In the genomic region with DNA sequence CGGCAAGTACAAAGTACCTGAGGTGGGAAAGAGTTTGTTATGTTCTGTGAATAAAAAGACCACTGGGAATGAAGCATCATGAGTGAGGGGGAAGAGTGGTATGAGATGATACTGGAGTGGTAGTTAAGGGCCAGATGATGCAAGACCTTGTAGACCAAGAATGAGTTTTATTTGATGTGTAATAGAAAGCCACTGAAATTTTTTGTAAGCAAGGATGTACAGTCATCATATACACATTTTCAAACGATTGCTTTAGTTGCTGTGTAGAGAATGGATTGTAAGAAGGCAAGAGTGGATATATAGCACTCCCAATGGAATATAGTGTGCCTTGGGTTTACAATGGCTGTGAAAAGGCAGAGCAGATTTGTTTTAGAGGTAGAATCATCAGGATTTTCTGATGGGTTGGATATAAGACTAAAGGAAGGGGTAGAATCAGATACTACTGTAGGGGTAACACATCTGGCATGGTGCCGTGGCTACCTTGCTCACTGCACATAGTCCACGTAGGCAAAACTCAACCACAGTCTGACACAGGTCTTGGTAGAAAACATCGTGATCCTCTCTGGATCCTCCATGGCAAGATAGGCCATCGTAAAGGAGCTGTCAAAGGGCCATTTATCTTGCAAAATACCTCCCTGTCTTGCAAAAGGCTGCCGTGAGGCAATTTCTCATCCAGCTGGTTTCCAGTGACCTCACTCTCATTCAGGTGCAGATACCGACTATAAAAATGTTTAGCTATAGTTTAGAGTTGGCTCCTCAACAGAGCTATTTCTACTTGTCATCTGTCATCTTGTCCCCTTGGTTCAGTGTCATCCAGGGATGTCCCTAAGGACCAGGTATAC, we compare ENCODE assay signal across 14 cellular contexts. TPM values are rescaled to one million over a fixed set of nuclear protein-coding genes. Genes with fewer than 3 reads are reported as not detected.
DNase-seq lines count a peak whose midpoint lies in the region; FAIRE-seq and TF ChIP-seq lines count a peak whose summit lies in the region.
"Had no signal": no experiment of that assay in that cellular context is flagged by ENCODE, and none has a peak within 500 bp of the region (broad histone marks: within the 10 kb centered on the region; RNA-seq: fewer than 3 reads in every experiment).

No MANE protein-coding gene starts in this region.

- no peaks in the 10 kb centered on the region for H3K79me2 ChIP-seq in SU-DHL-6 (ENCODE audit: insufficient read depth, low read length)
- H3K79me2 ChIP-seq in MM.1S (ENCODE audit: low read length) = peaks cover 25% of the 10 kb centered on the region

- no peaks in the 10 kb centered on the region for H3K9me2 ChIP-seq in SU-DHL-6 (replicated peaks; ENCODE audit: insufficient read depth, low read length)
- no peaks in the 10 kb centered on the region for H3K9me2 ChIP-seq in MM.1S (replicated peaks; ENCODE audit: insufficient read depth, low read length)

- H4K20me1 ChIP-seq in SU-DHL-6 (ENCODE audit: low read depth, low read length) (no peaks in the 10 kb centered on the region), MM.1S (ENCODE audit: insufficient read depth, low read length) (no peaks in the 10 kb centered on the region; the same call in 1 of the 2 replicates)

- DNase-seq in AG08395 (ENCODE audit: low spot score) = peak; percentile 47
- no peak for DNase-seq in GM12892 (ENCODE audit: insufficient read length)
- peak; percentile 72 for DNase-seq in fibroblast of the aortic adventitia (ENCODE audit: low read depth)
- no peak for DNase-seq in MM.1S
- no peak for DNase-seq in stimulated activated CD8-positive, alpha-beta memory T cell treated with anti-CD3 and anti-CD28 coated beads, Interleukin-4, amount 100 ng/mL, for 48 hours
- DNase-seq in stimulated activated CD4-positive, alpha-beta T cell treated with anti-CD3 and anti-CD28 coated beads, Interleukin-4, amount 100 ng/mL, for 24 hours = no peak
- no peak for DNase-seq in H7
- DNase-seq: activated CD8-positive, alpha-beta memory T cell treated with anti-CD3 and anti-CD28 coated beads, Interleukin-2, amount 50 U/mL, for 48 hours; KG1; mesendoderm; NCI-H524 treated with DMSO at 0.1 percent for 48 hours; T-cell had no signal

- FAIRE-seq in GM12892 (lab: Jason Lieb, UNC) = peak; percentile 51

- no peak for TF ChIP-seq POLR2A in GM12892 (IDR thresholded peaks at IDR 0.05; ENCODE audit: low read depth, low read length)

- no peak overlapping the region for H3K4me2 ChIP-seq in SU-DHL-6 (ENCODE audit: low read depth, low read length, poor library complexity, severe bottlenecking)
- no peak overlapping the region for H3K4me2 ChIP-seq in MM.1S (ENCODE audit: low read depth, low read length)

- H3K36me3 ChIP-seq in SU-DHL-6 (ENCODE audit: low read length) (0 out of 2 replicates have a peak, but pooled peaks cover 2% of the 10 kb centered on the region), MM.1S (replicated peaks; ENCODE audit: insufficient read depth, low read length) (0 out of 2 replicates have a peak, but pooled peaks cover 2% of the 10 kb centered on the region), H7 (replicated peaks; ENCODE audit: control insufficient read depth, insufficient read depth, low read length) (peaks cover 2% of the 10 kb centered on the region)

- no peaks in the 10 kb centered on the region for H3K4me1 ChIP-seq in MM.1S (ENCODE audit: low read length)

- H3K27ac ChIP-seq in SU-DHL-6 (ENCODE audit: low read depth, low read length) = 0 out of 2 replicates have a peak overlapping the region, but pooled peaks have one; percentile 15
- no peak overlapping the region for H3K27ac ChIP-seq in MM.1S (ENCODE audit: low read length)

- H3K9me3 ChIP-seq in SU-DHL-6 (ENCODE audit: insufficient read depth, low read length) (no peaks in the 10 kb centered on the region), MM.1S (replicated peaks; ENCODE audit: insufficient read depth, low read length) (no peaks in the 10 kb centered on the region)
- H3K9me3 ChIP-seq: Caco-2 had no signal

- H3F3A ChIP-seq in SU-DHL-6 (ENCODE audit: insufficient read depth) (peaks cover 8% of the 10 kb centered on the region; the same call in 1 of the 2 replicates), MM.1S (ENCODE audit: insufficient read depth, low read length) (peaks cover 3% of the 10 kb centered on the region; the same call in 1 of the 2 replicates)

- H3K9ac ChIP-seq in SU-DHL-6 (ENCODE audit: low read length) = no peak overlapping the region
- no peak overlapping the region for H3K9ac ChIP-seq in MM.1S (ENCODE audit: low read length)

- TF ChIP-seq CTCF in SU-DHL-6 (IDR thresholded peaks at IDR 0.05; ENCODE audit: insufficient read depth, low read length, poor library complexity, severe bottlenecking) = no peak
- TF ChIP-seq CTCF in fibroblast of the aortic adventitia (IDR thresholded peaks at IDR 0.05; ENCODE audit: insufficient read depth, low read length) = no peak
- no peak for TF ChIP-seq CTCF in MM.1S (IDR thresholded peaks at IDR 0.05; ENCODE audit: low read length)

- H3K27me3 ChIP-seq in SU-DHL-6 (ENCODE audit: low read length) = no peaks in the 10 kb centered on the region
- H3K27me3 ChIP-seq in MM.1S (replicated peaks; ENCODE audit: insufficient read depth, low read length) = no peaks in the 10 kb centered on the region
- H3K27me3 ChIP-seq in H7 (ENCODE audit: control insufficient read depth, insufficient read depth, low read length) = no peaks in the 10 kb centered on the region

- H2AFZ ChIP-seq in SU-DHL-6 (ENCODE audit: low read depth, low read length, severe bottlenecking) (no peak overlapping the region), MM.1S (ENCODE audit: low read length) (no peak overlapping the region)

- H3K4me3 ChIP-seq in SU-DHL-6 (ENCODE audit: insufficient read depth, low read length, poor library complexity, severe bottlenecking) (no peak overlapping the region), fibroblast of the aortic adventitia (ENCODE audit: low read depth, low read length) (no peak overlapping the region), MM.1S (ENCODE audit: low read length) (no peak overlapping the region), H7 (ENCODE audit: insufficient read depth, low read depth, low read length) (no peak overlapping the region)

RNA-seq across cellular contexts. Expression of a gene that starts 14.8 kb away (rescaled TPM):
- 93.0 TPM for polyA plus RNA-seq in GM12892 (2012; ENCODE audit: missing spikeins)
- 2.8 and 8.9 TPM in 2 replicates for total RNA-seq in fibroblast of the aortic adventitia (ENCODE audit: low replicate concordance)
- 0.55 and 2.1 TPM in 2 replicates for total RNA-seq in H7 (2014; rRNA removed; shearing (Covaris generic))

RNA-seq across cellular contexts. Expression of a gene that starts 26.3 kb away (rescaled TPM):
- polyA plus RNA-seq in GM12892 (2012; ENCODE audit: missing spikeins) = 22.0 TPM
- 14.1 and 34.1 TPM in 2 replicates for total RNA-seq in fibroblast of the aortic adventitia (ENCODE audit: low replicate concordance)
- 0.07 TPM in 1 of 2 replicates, not detected in the other for total RNA-seq in H7 (2014; rRNA removed; shearing (Covaris generic))

RNA-seq across cellular contexts. Expression of a gene that starts 39.3 kb away (rescaled TPM):
- polyA plus RNA-seq in GM12892 (2012; ENCODE audit: missing spikeins) = 15.9 TPM
- total RNA-seq in fibroblast of the aortic adventitia (ENCODE audit: low replicate concordance) = 23.7 and 25.8 TPM in 2 replicates
- total RNA-seq in H7 (2014; rRNA removed; shearing (Covaris generic)) = 24.3 and 25.8 TPM in 2 replicates

Comparison
In these comparisons a context has a peak if more than half of its experiments do, and no peak if none do; other contexts are left out.
1. DNase-seq: peak in AG08395 (single experiment) and fibroblast of the aortic adventitia (single experiment); none in GM12892 (single experiment), MM.1S (single experiment), stimulated activated CD8-positive, alpha-beta memory T cell treated with anti-CD3 and anti-CD28 coated beads, Interleukin-4, amount 100 ng/mL, for 48 hours (single experiment), stimulated activated CD4-positive, alpha-beta T cell treated with anti-CD3 and anti-CD28 coated beads, Interleukin-4, amount 100 ng/mL, for 24 hours (single experiment) and H7 (single experiment).
2. RNA of a gene that starts 26.3 kb away (total RNA-seq): 14.1 to 34.1 TPM in fibroblast of the aortic adventitia; 0.07 TPM in H7; every median in the first group is over 10 times any median in the second.